In genomic region chr7:90804370-90804769, GRCh38 we compare ENCODE assay signal across 15 cellular contexts.
DNase-seq lines count a peak whose midpoint lies in the region; ATAC-seq and TF ChIP-seq lines count a peak whose summit lies in the region.
"Had no signal": no experiment of that assay in that cellular context is flagged by ENCODE, and none has a peak within 500 bp of the region (broad histone marks: within the 10 kb centered on the region; RNA-seq: fewer than 3 reads in every experiment).

No MANE protein-coding gene starts in this region.

- H2BK120ac ChIP-seq in IMR-90 (ENCODE audit: low read depth, low read length), result no peak overlapping the region

- no peak overlapping the region for H2AK5ac ChIP-seq in IMR-90 (ENCODE audit: low read depth, low read length)

- no peak overlapping the region for H4K5ac ChIP-seq in IMR-90 (ENCODE audit: low read depth, low read length)

- no peak overlapping the region for H3K9ac ChIP-seq in IMR-90 (ENCODE audit: low read depth, low read length)

- H3K36me3 ChIP-seq in IMR-90 (ENCODE audit: control insufficient read depth, insufficient read depth, low read length), result no peaks in the 10 kb centered on the region

- no peak overlapping the region for H3K27ac ChIP-seq in IMR-90 (ENCODE audit: insufficient read depth, low read length)

- no peaks in the 10 kb centered on the region for H3K4me1 Mint-ChIP-seq in T-helper 17 cell
- H3K4me1 Mint-ChIP-seq: CD8-positive, alpha-beta memory T cell had no signal

- no peaks in the 10 kb centered on the region for H3K27me3 Mint-ChIP-seq in T-helper 17 cell
- H3K27me3 Mint-ChIP-seq: IgD-negative memory B cell had no signal

- no peaks in the 10 kb centered on the region; the same call in 1 of the 2 replicates for H3K9me3 ChIP-seq in IMR-90 (ENCODE audit: control insufficient read depth, insufficient read depth, low read length)
- no peaks in the 10 kb centered on the region for H3K9me3 ChIP-seq in T-helper 17 cell (ENCODE audit: control insufficient read depth, low read length, poor library complexity, severe bottlenecking)

- no peak overlapping the region for H3K23ac ChIP-seq in IMR-90 (ENCODE audit: low read depth, low read length)

- no peak for ATAC-seq in IMR-90 (ENCODE audit: low read depth)
- ATAC-seq in GM19023 (IDR thresholded peaks at IDR 0.05; ENCODE audit: unreplicated experiment), result no peak
- ATAC-seq in T-helper 17 cell, result no peak

- no TSS peak for BruUV-seq in IMR-90 (replicated peaks; lab: Mats Ljungman, UMichigan)

- no peaks in the 10 kb centered on the region for H4K20me1 ChIP-seq in IMR-90 (ENCODE audit: insufficient read depth, low read length)

- H3K18ac ChIP-seq in IMR-90 (ENCODE audit: low read depth, low read length), result no peak overlapping the region

- in situ Hi-C loops in IMR-90 (cut with MboI; ENCODE audit: low sequenced_read_pairs), result no loop called here

- H3K9me1 ChIP-seq in IMR-90 (ENCODE audit: insufficient read depth, low read length), result no peaks in the 10 kb centered on the region

- no peak overlapping the region for H3K14ac ChIP-seq in IMR-90 (replicated peaks; ENCODE audit: low read depth, low read length)

- H3K4me3 Mint-ChIP-seq in T-helper 17 cell, result no peak overlapping the region
- H3K4me3 Mint-ChIP-seq: CD8-positive, alpha-beta memory T cell; IgD-negative memory B cell had no signal

- TF ChIP-seq POLR2A in IMR-90 (IDR thresholded peaks at IDR 0.05; ENCODE audit: low read depth, low read length), result no peak

- POLR2A ChIA-PET in IMR-90 (lab: Charles Lee; ENCODE audit: unreplicated experiment), result no interaction called here

- H2BK20ac ChIP-seq in IMR-90 (ENCODE audit: low read depth, low read length), result no peak overlapping the region

- no peak for TF ChIP-seq RAD21 in IMR-90 (IDR thresholded peaks at IDR 0.05; ENCODE audit: low read length)

- CTCF ChIA-PET in IMR-90 (lab: Yijun Ruan, JAX), result no interaction called here

- H3K36me3 Mint-ChIP-seq in T-helper 17 cell (ENCODE audit: low read depth), result no peaks in the 10 kb centered on the region
- H3K36me3 Mint-ChIP-seq: CD8-positive, alpha-beta memory T cell had no signal

- no peak overlapping the region for H2AK9ac ChIP-seq in IMR-90 (replicated peaks; ENCODE audit: low read depth, low read length, poor library complexity)

- H3K79me1 ChIP-seq in IMR-90 (ENCODE audit: low read depth in 1 of 2, low read length in 2 of 2), result no peaks in the 10 kb centered on the region

- intact Hi-C loops in IMR-90 (cut with micrococcal nuclease), result no loop called here

- no peak overlapping the region for H3K4me3 ChIP-seq in IMR-90 (ENCODE audit: insufficient read depth, low read depth, low read length)
- no peak overlapping the region for H3K4me3 ChIP-seq in retinal pigment epithelial cell (ENCODE audit: low read length)

- WGBS in IMR-90 (ENCODE audit: extremely low coverage in 2 of 2, insufficient read length in 1 of 2), 2 experiments, result no CpG with 5 or more reads among the region's 1 CpG

- DNase-seq in IMR-90 (peak; percentile 46), astrocyte of the hippocampus (ENCODE audit: low read depth, low spot score) (peak; percentile 48), fibroblast of peridontal ligament (ENCODE audit: extremely low read depth) (peak; percentile 23), retinal pigment epithelial cell (ENCODE audit: low read depth) (peak; percentile 39), CD1c-positive myeloid dendritic cell (ENCODE audit: extremely low spot score) (no peak), cerebellar cortex (ENCODE audit: low spot score) (no peak), T-helper 17 cell (no peak)
- DNase-seq: CD8-positive, alpha-beta memory T cell; MV-4-11; NCI-H1417 treated with DMSO at 0.1 percent for 48 hours; NCI-H2081; NCI-H524; OCI-M1 had no signal

- no peak overlapping the region for H3K56ac ChIP-seq in IMR-90 (ENCODE audit: extremely low read depth, insufficient read depth, low read length)

- TF ChIP-seq CTCF in IMR-90 (conservative IDR thresholded peaks at IDR 0.05; ENCODE audit: low read depth, low read length), result no peak
- no peak for TF ChIP-seq CTCF in retinal pigment epithelial cell (conservative IDR thresholded peaks at IDR 0.05; ENCODE audit: low read depth, low read length)

- no peak overlapping the region for H4K8ac ChIP-seq in IMR-90 (ENCODE audit: low read depth in 2 of 2, low read length in 2 of 2)

- H3K27me3 ChIP-seq in IMR-90 (ENCODE audit: control insufficient read depth, insufficient read depth, low read length), result no peaks in the 10 kb centered on the region

- H4K91ac ChIP-seq in IMR-90 (ENCODE audit: insufficient read depth, low read depth, low read length), result no peak overlapping the region

- no peak overlapping the region for H3K27ac Mint-ChIP-seq in T-helper 17 cell
- H3K27ac Mint-ChIP-seq: CD8-positive, alpha-beta memory T cell had no signal

- no peak overlapping the region for H3K4me2 ChIP-seq in IMR-90 (ENCODE audit: low read depth, low read length)

- H2BK5ac ChIP-seq in IMR-90 (ENCODE audit: low read depth, low read length, poor library complexity, severe bottlenecking), result no peak overlapping the region

- no peak overlapping the region for H2BK15ac ChIP-seq in IMR-90 (ENCODE audit: low read depth, low read length)

- no peaks in the 10 kb centered on the region for H3K4me1 ChIP-seq in IMR-90 (ENCODE audit: control insufficient read depth, insufficient read depth, low read length)

- no peak overlapping the region for H3K4ac ChIP-seq in IMR-90 (ENCODE audit: low read depth, low read length)

- no peak overlapping the region for H2AFZ ChIP-seq in IMR-90 (replicated peaks; ENCODE audit: low read length, poor library complexity)

- dilution Hi-C loops in IMR-90 (cut with HindIII; ENCODE audit: low sequenced_read_pairs, unreplicated experiment), result no loop called here

TF ChIP-seq in IMR-90, 13 proteins besides CTCF, POLR2A, EP300 and RAD21:
- TF ChIP-seq CHD1 (IDR thresholded peaks at IDR 0.05; ENCODE audit: low read depth, low read length) (no peak), RCOR1 (IDR thresholded peaks at IDR 0.05; ENCODE audit: insufficient replicate concordance, low read length) (no peak), FOS (IDR thresholded peaks at IDR 0.05; ENCODE audit: low read depth, low read length) (no peak), NFE2L2 (IDR thresholded peaks at IDR 0.05; ENCODE audit: low read depth, low read length) (no peak), USF2 (IDR thresholded peaks at IDR 0.05; ENCODE audit: low read depth, low read length) (no peak), MAZ (IDR thresholded peaks at IDR 0.05; ENCODE audit: borderline replicate concordance, low read depth, low read length) (no peak), RFX5 (IDR thresholded peaks at IDR 0.05; ENCODE audit: low read depth, low read length) (no peak), MAFK (IDR thresholded peaks at IDR 0.05; ENCODE audit: low read depth, low read length) (no peak), MXI1 (IDR thresholded peaks at IDR 0.05; ENCODE audit: borderline replicate concordance, low read depth, low read length) (no peak), BHLHE40 (IDR thresholded peaks at IDR 0.05; ENCODE audit: low read depth, low read length) (no peak), CEBPB (IDR thresholded peaks at IDR 0.05; ENCODE audit: low read depth, low read length) (no peak), ELK1 (IDR thresholded peaks at IDR 0.05; ENCODE audit: borderline replicate concordance, low read depth, low read length) (no peak), SMC3 (IDR thresholded peaks at IDR 0.05; ENCODE audit: low read depth, low read length) (no peak)

Comparison
In these comparisons a context has a peak if more than half of its experiments do, and no peak if none do; other contexts are left out.
1. DNase-seq: peak in IMR-90 (single experiment), astrocyte of the hippocampus (single experiment), fibroblast of peridontal ligament (single experiment) and retinal pigment epithelial cell (single experiment); none in CD1c-positive myeloid dendritic cell (single experiment), cerebellar cortex (single experiment) and T-helper 17 cell (0 of 3).